ENCODE assay signal across 8 cellular contexts in genomic region chr9:128551652-128552152, GRCh38. TPM values are rescaled to one million over a fixed set of nuclear protein-coding genes. Genes with fewer than 3 reads are reported as not detected.
DNase-seq lines count a peak whose midpoint lies in the region; ATAC-seq, FAIRE-seq and TF ChIP-seq lines count a peak whose summit lies in the region.

No MANE protein-coding gene starts in this region.

- H3K4me2 ChIP-seq in H9 (ENCODE audit: insufficient read depth, insufficient read length, low read length) = peak overlapping the region; percentile 58

- no peaks in the 10 kb centered on the region for H4K20me1 ChIP-seq in H9 (ENCODE audit: control insufficient read depth, insufficient read depth, insufficient read length)

- peaks cover 5% of the 10 kb centered on the region for H3K23me2 ChIP-seq in H9 (ENCODE audit: insufficient read length, low read depth, low read length, poor library complexity, severe bottlenecking)

- no peaks in the 10 kb centered on the region; a peak in 1 of 5 replicates for H3K9me3 Mint-ChIP-seq in H9

- no peak overlapping the region for H2AK5ac ChIP-seq in H9 (ENCODE audit: insufficient read length, low read length)

- H3K4me1 ChIP-seq in H9 (ENCODE audit: insufficient read depth, low read length) = peaks cover 9% of the 10 kb centered on the region
- H3K4me1 ChIP-seq in SJCRH30 = peaks cover 23% of the 10 kb centered on the region; the same call in 1 of the 2 replicates
- H3K4me1 ChIP-seq in rectal smooth muscle tissue (ENCODE audit: control insufficient read depth, insufficient read depth, low read length) = peaks cover 45% of the 10 kb centered on the region

- H4K91ac ChIP-seq in H9 (ENCODE audit: insufficient read length, low read depth, low read length) = no peak overlapping the region

- H3K9ac ChIP-seq in H9 (ENCODE audit: extremely low read depth, insufficient read length, low read length) (peak overlapping the region; percentile 40), rectal smooth muscle tissue (ENCODE audit: low read length) (no peak overlapping the region)

- in situ Hi-C loops in ACHN (cut with HindIII; ENCODE audit: low pct_ligation_motif_present, low pct_unique_long_range_greater_than_20kb, low sequenced_read_pairs) = no loop called here

- H3K27me3 ChIP-seq in H9 (ENCODE audit: insufficient read depth, low read length) = no peaks in the 10 kb centered on the region
- H3K27me3 ChIP-seq in SJCRH30 = no peaks in the 10 kb centered on the region
- no peaks in the 10 kb centered on the region for H3K27me3 ChIP-seq in rectal smooth muscle tissue (ENCODE audit: control insufficient read depth, insufficient read depth, low read length)

- no peak overlapping the region for H2BK120ac ChIP-seq in H9 (ENCODE audit: low read depth, low read length, poor library complexity, severe bottlenecking)

- H2BK12ac ChIP-seq in H9 (ENCODE audit: insufficient read length, low read depth, low read length) = no peak overlapping the region

- no peaks in the 10 kb centered on the region for H3K79me1 ChIP-seq in H9 (ENCODE audit: insufficient read depth, low read depth, low read length, poor library complexity, severe bottlenecking)

- no peak overlapping the region for H3K23ac ChIP-seq in H9 (ENCODE audit: insufficient read length, low read depth, low read length)

- no peak overlapping the region for H4K5ac ChIP-seq in H9 (ENCODE audit: insufficient read length, low read depth, low read length)

- FAIRE-seq in H54 (lab: Jason Lieb, UNC) = no peak

- H3K9me3 ChIP-seq in H9 (ENCODE audit: control insufficient read depth, low read depth, low read length) (no peaks in the 10 kb centered on the region), SJCRH30 (replicated peaks) (no peaks in the 10 kb centered on the region)

- H2BK15ac ChIP-seq in H9 (ENCODE audit: low read depth, low read length) = no peak overlapping the region

- TF ChIP-seq CTCF in H9 (conservative IDR thresholded peaks at IDR 0.05) = no peak
- no peak for TF ChIP-seq CTCF in fibroblast of pulmonary artery (IDR thresholded peaks at IDR 0.05; ENCODE audit: low read length, missing control alignments)

- no peak overlapping the region for H2BK5ac ChIP-seq in H9 (ENCODE audit: insufficient read length, low read length)

- no peaks in the 10 kb centered on the region for H3K36me3 Mint-ChIP-seq in H9 (ENCODE audit: insufficient read depth in 1 of 3, low read depth in 3 of 3)

- H3K27ac Mint-ChIP-seq in H9 = peak overlapping the region; percentile 83 to 97 (median 89)

- H3K18ac ChIP-seq in H9 (ENCODE audit: insufficient read length, low read depth, low read length) = no peak overlapping the region

- H3K4ac ChIP-seq in H9 (ENCODE audit: low read depth, low read length) = no peak overlapping the region

- DNase-seq in H9 = no peak
- DNase-seq in SJCRH30 = peak in 1 of 2 experiments; percentile 92
- DNase-seq in fibroblast of pulmonary artery (ENCODE audit: low read depth) = no peak
- no peak for DNase-seq in NCI-H2196 (lab: John Stamatoyannopoulos, UW; ENCODE audit: unreplicated experiment)
- no peak for DNase-seq in H54 (ENCODE audit: insufficient read length, low spot score)
- no peak for DNase-seq in ACHN

- no peak for ATAC-seq in HG03432 (IDR thresholded peaks at IDR 0.05; ENCODE audit: unreplicated experiment)

- H3K36me3 ChIP-seq in SJCRH30 = no peaks in the 10 kb centered on the region
- H3K36me3 ChIP-seq in rectal smooth muscle tissue (ENCODE audit: control insufficient read depth, insufficient read depth, low read length) = no peaks in the 10 kb centered on the region

- WGBS in H9 (ENCODE audit: extremely low coverage, insufficient read length, low lambda C conversion rate) = no CpG with 5 or more reads among the region's 22 CpGs

- no peak for TF ChIP-seq POLR2A in H54 (IDR thresholded peaks at IDR 0.05; ENCODE audit: low read depth, low read length)

- no peak overlapping the region for H3K14ac ChIP-seq in H9 (ENCODE audit: insufficient read depth, low read length)

- H3K27me3 Mint-ChIP-seq in H9 (ENCODE audit: low read depth) = peaks cover 3% of the 10 kb centered on the region; the same call in 1 of the 2 replicates

- no peak overlapping the region for H4K8ac ChIP-seq in H9 (replicated peaks; ENCODE audit: insufficient read length, low read depth, low read length)

- H3K4me3 ChIP-seq in SJCRH30 = peak overlapping the region; percentile 99
- H3K4me3 ChIP-seq in fibroblast of pulmonary artery (replicated peaks; ENCODE audit: low read depth, low read length) = peak overlapping the region; percentile 64
- H3K4me3 ChIP-seq in rectal smooth muscle tissue (ENCODE audit: low read length) = peak overlapping the region; percentile 72

- no peak overlapping the region for H3T11ph ChIP-seq in H9 (ENCODE audit: low read length)

- peaks cover 11 to 22% of the 10 kb centered on the region in 2 experiments for H3K4me1 Mint-ChIP-seq in H9

- H3K56ac ChIP-seq in H9 (ENCODE audit: insufficient read length, low read depth, low read length) = no peak overlapping the region

- no peak overlapping the region for H2BK20ac ChIP-seq in H9 (ENCODE audit: low read depth, low read length, poor library complexity, severe bottlenecking)

- H3K27ac ChIP-seq in H9 (ENCODE audit: insufficient read length, low read depth, low read length) (no peak overlapping the region), SJCRH30 (peak overlapping the region; percentile 55), rectal smooth muscle tissue (ENCODE audit: low read depth, low read length) (peak overlapping the region; percentile 93)

- H2AFZ ChIP-seq in H9 (ENCODE audit: low read length) = no peak overlapping the region

- H3K4me3 Mint-ChIP-seq in H9 = peak overlapping the region in 1 of 2 experiments; percentile 96; a peak in 4 of 5 replicates

- no peaks in the 10 kb centered on the region; the same call in 1 of the 2 replicates for H3K79me2 ChIP-seq in H9 (ENCODE audit: insufficient read depth, low read length)

RNA-seq across cellular contexts. Expression of gene SPTAN1, which starts 0.7 kb away (rescaled TPM):
- total RNA-seq in H9 (2021) = 210 and 213 TPM in 2 replicates
- 153 and 155 TPM in 2 replicates for total RNA-seq in SJCRH30 (2014; rRNA removed; shearing (Covaris generic))

RNA-seq across cellular contexts. Expression of gene GLE1, which starts 47.2 kb away (rescaled TPM):
- 17.9 and 19.0 TPM in 2 replicates for total RNA-seq in H9 (2021)
- total RNA-seq in SJCRH30 (2014; rRNA removed; shearing (Covaris generic)) = 34.1 and 38.1 TPM in 2 replicates
